Comparison of ENCODE assay signal across 8 cellular contexts in the genomic region with DNA sequence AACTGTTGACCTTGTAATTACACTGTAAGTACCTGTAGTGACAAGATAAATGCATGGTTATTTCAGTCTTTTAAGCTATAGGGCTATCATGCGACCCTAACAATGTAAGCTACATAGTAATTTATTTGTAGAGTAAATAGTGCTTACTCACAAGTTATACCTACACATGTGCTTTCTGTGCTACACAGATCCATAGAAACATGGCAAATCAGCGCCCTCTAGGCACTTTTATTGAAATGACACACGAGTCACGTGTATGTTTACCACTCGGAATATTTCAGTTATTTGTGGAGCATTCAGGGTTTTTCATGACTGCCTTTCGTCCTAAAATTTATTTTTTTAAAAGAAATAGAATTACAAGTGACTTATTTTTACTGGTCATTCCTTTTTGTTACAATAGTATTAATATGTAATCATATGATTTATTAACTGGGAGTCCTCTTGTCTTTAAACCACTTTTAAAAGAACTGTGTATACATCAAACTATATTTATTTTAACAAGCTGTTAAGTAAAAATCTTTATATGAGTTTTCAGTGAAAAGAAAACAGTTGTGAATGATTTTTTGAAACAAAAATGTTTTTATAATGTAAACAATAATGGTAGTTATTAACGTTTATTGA.
DNase-seq lines count a peak whose midpoint lies in the region; ATAC-seq, FAIRE-seq and TF ChIP-seq lines count a peak whose summit lies in the region.

No MANE protein-coding gene starts in this region.

- H3K27ac ChIP-seq in lung (ENCODE audit: low read depth in 1 of 2, low read length in 1 of 2) (no peak overlapping the region), tibial artery (no peak overlapping the region)

- H3K9me3 Mint-ChIP-seq in activated CD4-positive, alpha-beta T cell treated with anti-CD3 and anti-CD28 coated beads, Interleukin-2, amount 10 ng/mL, durations not matched to agents 7 days and 5 days: no peaks in the 10 kb centered on the region

- peak; percentile 20 for DNase-seq in activated CD4-positive, alpha-beta T cell treated with anti-CD3 and anti-CD28 coated beads, Interleukin-2, amount 10 ng/mL, durations not matched to agents 7 days and 5 days
- DNase-seq in activated CD4-positive, alpha-beta T cell treated with anti-CD3 and anti-CD28 coated beads for 1 hour: no peak
- DNase-seq in NCI-H460 (ENCODE audit: extremely low read depth, low read depth) (peak; percentile 70), bronchial epithelial cell (ENCODE audit: low read depth) (peak; percentile 58), lung (ENCODE audit: low spot score) (no peak), tibial artery (no peak)
- DNase-seq in stimulated activated CD4-positive, alpha-beta T cell treated with anti-CD3 and anti-CD28 coated beads, Interleukin-4, amount 100 ng/mL, for 24 hours: no peak

- 17 to 18% methylated on average over 7 of the region's 7 CpGs for WGBS in lung, 2 donors

- intact Hi-C loops in tibial artery (cut with DNase I; ENCODE audit: low total_unique reads): no loop called here

- POLR2A ChIA-PET in activated CD4-positive, alpha-beta T cell treated with anti-CD3 and anti-CD28 coated beads, Interleukin-2, amount 10 ng/mL, durations not matched to agents 7 days and 5 days (lab: Charles Lee): no interaction called here

- ATAC-seq in HG02885 (IDR thresholded peaks at IDR 0.05; ENCODE audit: poor library complexity, unreplicated experiment) (peak; percentile 87), lung (ENCODE audit: insufficient read depth, low FRiP score) (peak; percentile 47)

- H3K4me3 ChIP-seq in bronchial epithelial cell (ENCODE audit: low read depth, low read length) (no peak overlapping the region), lung (no peak overlapping the region), tibial artery (no peak overlapping the region)

- no peaks in the 10 kb centered on the region for H3K27me3 ChIP-seq in bronchial epithelial cell (ENCODE audit: control insufficient read depth, insufficient read depth, low read length)
- H3K27me3 ChIP-seq in lung (ENCODE audit: control insufficient read depth, insufficient read depth): no peaks in the 10 kb centered on the region
- H3K27me3 ChIP-seq in tibial artery: peaks cover 0 to 2% of the 10 kb centered on the region in 2 donors

- H3K4me1 ChIP-seq in lung (ENCODE audit: control insufficient read depth in 2 of 2, insufficient read depth in 2 of 2, low read length in 2 of 2) (no peaks in the 10 kb centered on the region), tibial artery (peaks cover 0 to 9% (median 0%) of the 10 kb centered on the region in 4 donors)

- no peak overlapping the region for H3K27ac Mint-ChIP-seq in activated CD4-positive, alpha-beta T cell treated with anti-CD3 and anti-CD28 coated beads, Interleukin-2, amount 10 ng/mL, durations not matched to agents 7 days and 5 days

- H3K36me3 ChIP-seq in bronchial epithelial cell (ENCODE audit: control insufficient read depth, insufficient read depth, low read length) (no peaks in the 10 kb centered on the region), lung (ENCODE audit: control insufficient read depth in 2 of 2, insufficient read depth in 2 of 2, low read length in 2 of 2) (no peaks in the 10 kb centered on the region), tibial artery (no peaks in the 10 kb centered on the region)

- TF ChIP-seq CTCF in bronchial epithelial cell (IDR thresholded peaks at IDR 0.05; ENCODE audit: insufficient read depth, low read length, severe bottlenecking) (peak; percentile 52), lung (IDR thresholded peaks at IDR 0.05; ENCODE audit: control extremely low read depth, extremely low read depth) (peak; percentile 8), tibial artery (IDR thresholded peaks at IDR 0.05) (no peak)

- H3K36me3 Mint-ChIP-seq in activated CD4-positive, alpha-beta T cell treated with anti-CD3 and anti-CD28 coated beads, Interleukin-2, amount 10 ng/mL, durations not matched to agents 7 days and 5 days (ENCODE audit: low read depth): no peaks in the 10 kb centered on the region

- H3K4me3 Mint-ChIP-seq in activated CD4-positive, alpha-beta T cell treated with anti-CD3 and anti-CD28 coated beads, Interleukin-2, amount 10 ng/mL, durations not matched to agents 7 days and 5 days: no peak overlapping the region

- no peaks in the 10 kb centered on the region for H3K27me3 Mint-ChIP-seq in activated CD4-positive, alpha-beta T cell treated with anti-CD3 and anti-CD28 coated beads, Interleukin-2, amount 10 ng/mL, durations not matched to agents 7 days and 5 days

- no peaks in the 10 kb centered on the region for H3K4me1 Mint-ChIP-seq in activated CD4-positive, alpha-beta T cell treated with anti-CD3 and anti-CD28 coated beads, Interleukin-2, amount 10 ng/mL, durations not matched to agents 7 days and 5 days

- CTCF ChIA-PET in activated CD4-positive, alpha-beta T cell treated with anti-CD3 and anti-CD28 coated beads, Interleukin-2, amount 10 ng/mL, durations not matched to agents 7 days and 5 days (lab: Charles Lee): interaction anchor here (0.9 kb wide), 1 partner anchor 9 kb away, joined by 3 read pairs; no protein-coding TSS in a partner anchor

- FAIRE-seq in bronchial epithelial cell (lab: Jason Lieb, UNC): no peak

- H3K9me3 ChIP-seq in lung (ENCODE audit: control insufficient read depth in 2 of 2, insufficient read depth in 1 of 2, low read length in 1 of 2) (no peaks in the 10 kb centered on the region), tibial artery (no peaks in the 10 kb centered on the region)

Comparison
In these comparisons a context has a peak if more than half of its experiments do, and no peak if none do; other contexts are left out.
1. DNase-seq: peak in activated CD4-positive, alpha-beta T cell treated with anti-CD3 and anti-CD28 coated beads, Interleukin-2, amount 10 ng/mL, durations not matched to agents 7 days and 5 days (single experiment), NCI-H460 (single experiment) and bronchial epithelial cell (single experiment); none in activated CD4-positive, alpha-beta T cell treated with anti-CD3 and anti-CD28 coated beads for 1 hour (single experiment), lung (single experiment), tibial artery (0 of 2) and stimulated activated CD4-positive, alpha-beta T cell treated with anti-CD3 and anti-CD28 coated beads, Interleukin-4, amount 100 ng/mL, for 24 hours (single experiment).
2. CTCF ChIP-seq: peak in bronchial epithelial cell (single experiment) and lung (single experiment); none in tibial artery (0 of 2).